In the genomic region with DNA sequence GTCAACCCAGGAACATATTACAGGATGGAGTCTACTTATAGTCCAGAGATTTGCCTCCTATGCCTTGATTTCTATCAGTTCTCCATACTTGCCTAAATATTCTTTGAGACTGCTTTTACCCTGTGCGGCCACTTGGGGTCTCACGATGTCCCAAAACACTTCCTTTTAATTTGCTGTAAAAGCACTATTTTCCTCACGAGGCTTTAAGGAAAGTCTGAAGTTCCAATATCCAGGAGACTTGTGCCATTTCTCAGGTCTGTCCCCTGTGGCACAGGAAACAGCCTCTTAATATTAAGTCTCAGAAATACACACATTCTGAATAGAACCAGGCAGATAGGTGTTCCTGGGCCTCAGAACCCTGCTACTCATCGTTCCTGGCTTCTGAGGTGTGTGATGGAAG, we compare ENCODE assay signal across 8 cellular contexts.
DNase-seq lines count a peak whose midpoint lies in the region; ATAC-seq, FAIRE-seq and TF ChIP-seq lines count a peak whose summit lies in the region.

No MANE protein-coding gene starts in this region.

- peaks cover 9% of the 10 kb centered on the region for H3K4me1 Mint-ChIP-seq in Calu3 (ENCODE audit: low read depth, unreplicated experiment)
- peaks cover 6% of the 10 kb centered on the region for H3K4me1 Mint-ChIP-seq in activated CD4-positive, alpha-beta T cell treated with anti-CD3 and anti-CD28 coated beads, Interleukin-2, amount 10 ng/mL, durations not matched to agents 24 days and 14 days

- no peak for FAIRE-seq in small intestine (lab: Jason Lieb, UNC)

- no peaks in the 10 kb centered on the region for H3K36me3 Mint-ChIP-seq in Calu3 (ENCODE audit: insufficient read depth, unreplicated experiment)
- H3K36me3 Mint-ChIP-seq in activated CD4-positive, alpha-beta T cell treated with anti-CD3 and anti-CD28 coated beads, Interleukin-2, amount 10 ng/mL, durations not matched to agents 24 days and 14 days (ENCODE audit: low read depth), result peaks cover 3% of the 10 kb centered on the region

- CTCF ChIA-PET in Calu3 (lab: Charles Lee), result interaction anchor here (0.6 to 1.5 kb wide), 12 partner anchors 9 to 809 kb away, joined by 3 to 9 read pairs (median 4); no protein-coding TSS in a partner anchor

- intact Hi-C loops in Calu3 (cut with micrococcal nuclease; ENCODE audit: unreplicated experiment) (loop anchor here (1.0 kb wide), 1 partner anchor 235 kb away; no protein-coding TSS in a partner anchor), head of caudate nucleus (cut with DNase I) (loop anchor here (5.0 kb wide), 1 partner anchor 234 kb away; no protein-coding TSS in a partner anchor)
- intact Hi-C loops in activated CD4-positive, alpha-beta T cell treated with anti-CD3 and anti-CD28 coated beads, Interleukin-2, amount 10 ng/mL, durations not matched to agents 24 days and 14 days (cut with micrococcal nuclease), result loop anchor here (1.0 to 10.0 kb wide), 3 partner anchors 141 to 262 kb away; partner anchors contain the start of gene TMEM164

- H3K4me3 ChIP-seq in HL-60 (replicated peaks; ENCODE audit: insufficient read depth, low read length), result no peak overlapping the region
- no peak overlapping the region for H3K4me3 ChIP-seq in small intestine (ENCODE audit: low read depth in 1 of 2, low read length in 2 of 2)

- H3K27me3 ChIP-seq in HL-60 (ENCODE audit: insufficient read depth, poor library complexity, severe bottlenecking) (no peaks in the 10 kb centered on the region), small intestine (ENCODE audit: control insufficient read depth in 2 of 2, insufficient read depth in 2 of 2, low read length in 2 of 2) (no peaks in the 10 kb centered on the region)

- no peaks in the 10 kb centered on the region for H3K36me3 ChIP-seq in small intestine (ENCODE audit: control insufficient read depth in 2 of 2, insufficient read depth in 2 of 2, low read length in 2 of 2)

- H3K27ac ChIP-seq in HL-60 (replicated peaks) (no peak overlapping the region), small intestine (ENCODE audit: low read depth in 1 of 2, low read length in 1 of 2) (no peak overlapping the region)

- H3K27ac Mint-ChIP-seq in Calu3 (ENCODE audit: unreplicated experiment), result no peak overlapping the region
- no peak overlapping the region for H3K27ac Mint-ChIP-seq in activated CD4-positive, alpha-beta T cell treated with anti-CD3 and anti-CD28 coated beads, Interleukin-2, amount 10 ng/mL, durations not matched to agents 24 days and 14 days

- TF ChIP-seq CTCF in Calu3 (IDR thresholded peaks at IDR 0.05; ENCODE audit: unreplicated experiment) (peak; percentile 27), HL-60 (IDR thresholded peaks at IDR 0.05; ENCODE audit: insufficient read depth, low read length) (peak; percentile 18)

- peak; percentile 63 for ATAC-seq in GM18907 (IDR thresholded peaks at IDR 0.05; ENCODE audit: unreplicated experiment)

- no TSS peak for BruUV-seq in Calu3 (replicated peaks; lab: Mats Ljungman, UMichigan)

- 16 to 19% (median 18%) methylated on average over 4 of the region's 4 CpGs for WGBS in small intestine, 3 donors

- no peaks in the 10 kb centered on the region for H3K9me3 ChIP-seq in small intestine (ENCODE audit: control insufficient read depth, low read depth)

- no peaks in the 10 kb centered on the region for H3K4me1 ChIP-seq in small intestine (ENCODE audit: control insufficient read depth in 2 of 2, insufficient read depth in 1 of 2, low read depth in 1 of 2, low read length in 1 of 2)

- DNase-seq in Calu3 (peak; percentile 29), HL-60 (ENCODE audit: low read depth in 1 of 2, low spot score in 1 of 2) (peak in 1 of 2 experiments; percentile 29), head of caudate nucleus (peak in 31 of 42 donors; percentile 11 to 59 (median 37)), small intestine (peak; percentile 5), cerebellar nuclear complex (lab: John Stamatoyannopoulos, UW) (no peak), T-helper 1 cell (no peak)
- DNase-seq in activated CD4-positive, alpha-beta T cell treated with anti-CD3 and anti-CD28 coated beads, Interleukin-2, amount 10 ng/mL, durations not matched to agents 24 days and 14 days, result peak; percentile 67

- no peak overlapping the region for H3K4me3 Mint-ChIP-seq in Calu3 (ENCODE audit: low read depth, unreplicated experiment)
- no peak overlapping the region for H3K4me3 Mint-ChIP-seq in activated CD4-positive, alpha-beta T cell treated with anti-CD3 and anti-CD28 coated beads, Interleukin-2, amount 10 ng/mL, durations not matched to agents 24 days and 14 days

- no peaks in the 10 kb centered on the region for H3K9me3 Mint-ChIP-seq in Calu3 (ENCODE audit: low read depth, unreplicated experiment)
- H3K9me3 Mint-ChIP-seq in activated CD4-positive, alpha-beta T cell treated with anti-CD3 and anti-CD28 coated beads, Interleukin-2, amount 10 ng/mL, durations not matched to agents 24 days and 14 days, result no peaks in the 10 kb centered on the region

- H3K27me3 Mint-ChIP-seq in Calu3 (ENCODE audit: unreplicated experiment), result no peaks in the 10 kb centered on the region
- H3K27me3 Mint-ChIP-seq in activated CD4-positive, alpha-beta T cell treated with anti-CD3 and anti-CD28 coated beads, Interleukin-2, amount 10 ng/mL, durations not matched to agents 24 days and 14 days, result no peaks in the 10 kb centered on the region

Comparison
In these comparisons a context has a peak if more than half of its experiments do, and no peak if none do; other contexts are left out.
1. DNase-seq: peak in Calu3 (single experiment), activated CD4-positive, alpha-beta T cell treated with anti-CD3 and anti-CD28 coated beads, Interleukin-2, amount 10 ng/mL, durations not matched to agents 24 days and 14 days (single experiment), head of caudate nucleus (31 of 42) and small intestine (single experiment); none in cerebellar nuclear complex (0 of 2) and T-helper 1 cell (0 of 5).